Comparison of ENCODE assay signal across 1 cellular context in genomic region chr15:45200799-45201556, GRCh38.
TF ChIP-seq lines count a peak whose summit lies in the region.

No MANE protein-coding gene starts in this region.

TF ChIP-seq in WTC11, 78 proteins besides CTCF, POLR2A, EP300 and RAD21 (continued from another document):
- TF ChIP-seq ARID4B (CRISPR knock-in tag; IDR thresholded peaks at IDR 0.05; ENCODE audit: borderline replicate concordance) (no peak), ZNF423 (CRISPR knock-in tag; IDR thresholded peaks at IDR 0.05) (no peak), MAX (CRISPR knock-in tag; IDR thresholded peaks at IDR 0.05) (peak; percentile 27; the same call in 1 of the 2 replicates), USF1 (CRISPR knock-in tag; IDR thresholded peaks at IDR 0.05) (peak; percentile 26; the same call in 1 of the 2 replicates)
TF ChIP-seq in WTC11: peak in this region for 7.
